Comparison of ENCODE assay signal across 8 cellular contexts in genomic region chr19:13850910-13851753, GRCh38. TPM values are rescaled to one million over a fixed set of nuclear protein-coding genes. Genes with fewer than 3 reads are reported as not detected.
DNase-seq lines count a peak whose midpoint lies in the region; ATAC-seq lines count a peak whose summit lies in the region.

No MANE protein-coding gene starts in this region.

- H3K27me3 ChIP-seq in right cardiac atrium (ENCODE audit: control insufficient read depth, insufficient read depth) (no peaks in the 10 kb centered on the region), rectal smooth muscle tissue (ENCODE audit: control insufficient read depth, insufficient read depth, low read length) (no peaks in the 10 kb centered on the region)

- no peaks in the 10 kb centered on the region for H3K36me3 ChIP-seq in rectal smooth muscle tissue (ENCODE audit: control insufficient read depth, insufficient read depth, low read length)

- peak overlapping the region; percentile 78 for H3K9ac ChIP-seq in rectal smooth muscle tissue (ENCODE audit: low read length)

- DNase-seq in H4 (ENCODE audit: low spot score) (peak; percentile 95), SW 1271 (lab: John Stamatoyannopoulos, UW) (peak; percentile 86 to 91), astrocyte of the hippocampus (ENCODE audit: low read depth, low spot score) (peak; percentile 98), right cardiac atrium (peak; percentile 92 to 93 (median 92)), NCI-H2081 (lab: John Stamatoyannopoulos, UW) (no peak), NCI-H1436 (lab: John Stamatoyannopoulos, UW) (no peak)

- H3K4me1 ChIP-seq in right cardiac atrium (ENCODE audit: control insufficient read depth, insufficient read depth, low read length): peaks cover 13% of the 10 kb centered on the region
- peaks cover 26% of the 10 kb centered on the region for H3K4me1 ChIP-seq in rectal smooth muscle tissue (ENCODE audit: control insufficient read depth, insufficient read depth, low read length)

- intact Hi-C loops in right cardiac atrium (cut with DNase I): no loop called here

- WGBS in right cardiac atrium: 29% methylated on average over 26 of the region's 26 CpGs

- no peaks in the 10 kb centered on the region for H3K9me3 ChIP-seq in right cardiac atrium (ENCODE audit: control insufficient read depth, low read length)

- ATAC-seq in right cardiac atrium (peak; percentile 53 to 62), HG03342 (IDR thresholded peaks at IDR 0.05; ENCODE audit: unreplicated experiment) (no peak)

- peak overlapping the region; percentile 94 for H3K27ac ChIP-seq in right cardiac atrium (ENCODE audit: low read length)
- H3K27ac ChIP-seq in rectal smooth muscle tissue (ENCODE audit: low read depth, low read length): peak overlapping the region; percentile 96

- peak overlapping the region; percentile 16 for H3K4me3 ChIP-seq in right cardiac atrium (ENCODE audit: low read length)
- H3K4me3 ChIP-seq in rectal smooth muscle tissue (ENCODE audit: low read length): peak overlapping the region; percentile 61

RNA-seq across cellular contexts. Expression of gene NANOS3, which starts 25.8 kb away (rescaled TPM):
- total RNA-seq in H4 (2014; rRNA removed; shearing (Covaris generic)): not detected in 2 replicates
- total RNA-seq in right cardiac atrium: 1 to 10 TPM in 2 of 4 donors, under 1 TPM in 1, not detected in 1; 0.86 to 2.1 (median 1.4) TPM
- polyA plus RNA-seq in right cardiac atrium: 1.7 TPM

RNA-seq across cellular contexts. Expression of gene BRME1, which starts 54.8 kb away (rescaled TPM):
- 2.3 and 5.3 TPM in 2 replicates for total RNA-seq in H4 (2014; rRNA removed; shearing (Covaris generic))
- total RNA-seq in right cardiac atrium: 1 to 10 TPM in 1 of 4 donors, under 1 TPM in 3; 0.40 to 1.2 (median 0.80) TPM
- 0.48 TPM for polyA plus RNA-seq in right cardiac atrium

RNA-seq across cellular contexts. Expression of gene CC2D1A, which starts 54.9 kb away (rescaled TPM):
- 13.5 and 14.9 TPM in 2 replicates for total RNA-seq in H4 (2014; rRNA removed; shearing (Covaris generic))
- 10 to 100 TPM; 21.6 to 26.2 (median 22.3) TPM for total RNA-seq in right cardiac atrium
- 22.9 TPM for polyA plus RNA-seq in right cardiac atrium

RNA-seq across cellular contexts. Expression of gene ZSWIM4, which starts 55.9 kb away (rescaled TPM):
- total RNA-seq in H4 (2014; rRNA removed; shearing (Covaris generic)): 1.3 and 5.7 TPM in 2 replicates
- total RNA-seq in right cardiac atrium: 1 to 10 TPM; 3.4 to 6.4 (median 3.5) TPM
- polyA plus RNA-seq in right cardiac atrium: 2.3 TPM

Comparison
In these comparisons a context has a peak if more than half of its experiments do, and no peak if none do; other contexts are left out.
1. DNase-seq: peak in H4 (single experiment), SW 1271 (2 of 2), astrocyte of the hippocampus (single experiment) and right cardiac atrium (3 of 3); none in NCI-H2081 (0 of 2) and NCI-H1436 (single experiment).